ENCODE assay signal across 13 cellular contexts in the genomic region with DNA sequence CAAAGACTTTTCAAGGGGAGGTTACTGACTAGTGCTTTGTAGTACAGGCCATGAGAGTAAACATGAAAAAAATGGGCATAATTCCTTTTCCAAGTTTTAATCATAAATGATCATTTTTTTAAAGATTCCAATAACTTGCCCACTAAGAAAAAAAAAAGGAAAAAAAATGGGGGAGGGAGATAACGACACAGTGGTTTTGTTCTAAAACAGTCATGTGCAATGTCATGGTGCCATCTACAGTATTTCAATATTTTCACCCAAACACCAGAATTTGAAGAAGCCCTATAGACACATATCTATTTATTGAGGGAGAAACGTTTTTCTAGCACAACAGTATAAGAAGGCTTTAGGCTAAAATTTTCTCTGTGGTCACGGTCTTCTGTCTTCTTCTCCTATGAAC.
DNase-seq lines count a peak whose midpoint lies in the region; ATAC-seq and TF ChIP-seq lines count a peak whose summit lies in the region.
"Had no signal": no experiment of that assay in that cellular context is flagged by ENCODE, and none has a peak within 500 bp of the region (broad histone marks: within the 10 kb centered on the region; RNA-seq: fewer than 3 reads in every experiment).

No MANE protein-coding gene starts in this region.

- peak overlapping the region; percentile 63 for H2BK5ac ChIP-seq in IMR-90 (ENCODE audit: low read depth, low read length, poor library complexity, severe bottlenecking)

- H4K91ac ChIP-seq in IMR-90 (ENCODE audit: insufficient read depth, low read depth, low read length) = peak overlapping the region; percentile 85

- H3K9me1 ChIP-seq in IMR-90 (ENCODE audit: insufficient read depth, low read length) = peaks cover 6% of the 10 kb centered on the region

- in situ Hi-C loops in IMR-90 (cut with MboI; ENCODE audit: low sequenced_read_pairs) (loop anchor here (25.0 kb wide), 2 partner anchors 680 to 1180 kb away; no protein-coding TSS in a partner anchor), astrocyte of the spinal cord (cut with HindIII; ENCODE audit: low sequenced_read_pairs) (no loop called here)

- H4K8ac ChIP-seq in IMR-90 (ENCODE audit: low read depth in 2 of 2, low read length in 2 of 2) = peak overlapping the region; percentile 68 to 91

- H3K4me2 ChIP-seq in IMR-90 (ENCODE audit: low read depth, low read length) = no peak overlapping the region
- H3K4me2 ChIP-seq in hepatocyte = no peak overlapping the region
- H3K4me2 ChIP-seq: GM23338 had no signal

- peak overlapping the region; percentile 27; the same call in 1 of the 2 replicates for H3K56ac ChIP-seq in IMR-90 (ENCODE audit: extremely low read depth, insufficient read depth, low read length)

- peak overlapping the region; percentile 62; the same call in 1 of the 2 replicates for H3K4ac ChIP-seq in IMR-90 (ENCODE audit: low read depth, low read length)

- no peaks in the 10 kb centered on the region for H3K79me1 ChIP-seq in IMR-90 (ENCODE audit: low read depth in 1 of 2, low read length in 2 of 2)

- dilution Hi-C loops in IMR-90 (cut with HindIII; ENCODE audit: low sequenced_read_pairs, unreplicated experiment) = no loop called here

- peak; percentile 31; the same call in 1 of the 2 replicates for ATAC-seq in IMR-90 (ENCODE audit: low read depth)
- ATAC-seq in left lung = no peak
- no peak for ATAC-seq in GM19455 (IDR thresholded peaks at IDR 0.05; ENCODE audit: unreplicated experiment)
- ATAC-seq: GM23338, Right ventricle myocardium inferior had no signal

- no peaks in the 10 kb centered on the region for H3K36me3 ChIP-seq in IMR-90 (ENCODE audit: control insufficient read depth, insufficient read depth, low read length)
- no peaks in the 10 kb centered on the region for H3K36me3 ChIP-seq in hepatocyte (replicated peaks; ENCODE audit: insufficient read depth, low read depth)
- no peaks in the 10 kb centered on the region for H3K36me3 ChIP-seq in left lung

- DNase-seq in AG09309 (ENCODE audit: low read depth) = no peak
- DNase-seq in IMR-90 = peak; percentile 76
- DNase-seq in astrocyte of the spinal cord (ENCODE audit: low read depth, low spot score) = peak; percentile 65
- no peak for DNase-seq in hepatocyte (ENCODE audit: low spot score)
- no peak for DNase-seq in stimulated activated CD4-positive, alpha-beta T cell treated with anti-CD3 and anti-CD28 coated beads, Interleukin-2, amount 100 ng/mL, for 48 hours
- no peak for DNase-seq in left lung
- DNase-seq in activated naive CD4-positive, alpha-beta T cell treated with Interleukin-2 at 50 U/mL for 16 hours = no peak
- DNase-seq: activated CD4-positive, alpha-beta T cell treated with anti-CD3 and anti-CD28 coated beads, Interleukin-2, amount 50 U/mL, for 48 hours; naive B cell; NCI-H1930 had no signal

- H2AFZ ChIP-seq in IMR-90 (replicated peaks; ENCODE audit: low read length, poor library complexity) (no peak overlapping the region), hepatocyte (no peak overlapping the region)
- H2AFZ ChIP-seq: GM23338 had no signal

- H4K20me1 ChIP-seq in IMR-90 (ENCODE audit: insufficient read depth, low read length) = no peaks in the 10 kb centered on the region
- no peaks in the 10 kb centered on the region for H4K20me1 ChIP-seq in hepatocyte (ENCODE audit: insufficient read depth, poor library complexity, severe bottlenecking)

- H2AK9ac ChIP-seq in IMR-90 (replicated peaks; ENCODE audit: low read depth, low read length, poor library complexity) = no peak overlapping the region

- no peak overlapping the region for H3K4me3 ChIP-seq in AG09309 (ENCODE audit: control insufficient read depth, low read depth, low read length)
- no peak overlapping the region for H3K4me3 ChIP-seq in IMR-90 (ENCODE audit: insufficient read depth, low read depth, low read length)
- no peak overlapping the region for H3K4me3 ChIP-seq in astrocyte of the spinal cord (ENCODE audit: low read depth, low read length)
- H3K4me3 ChIP-seq in hepatocyte = no peak overlapping the region
- no peak overlapping the region for H3K4me3 ChIP-seq in left lung
- H3K4me3 ChIP-seq: GM23338 had no signal

- peak overlapping the region; percentile 67 for H3K18ac ChIP-seq in IMR-90 (ENCODE audit: low read depth, low read length)

- H2AK5ac ChIP-seq in IMR-90 (ENCODE audit: low read depth, low read length) = peak overlapping the region; percentile 93

- H3K23ac ChIP-seq in IMR-90 (ENCODE audit: low read depth, low read length) = no peak overlapping the region

- intact Hi-C loops in IMR-90 (cut with micrococcal nuclease) = loop anchor here (2.0 to 10.0 kb wide), 6 partner anchors 204 to 1778 kb away; a partner anchor contains a TSS
- intact Hi-C loops in left lung (cut with DNase I) = loop anchor here in 1 of 2 donors (10.0 kb wide), 2 partner anchors 1038 to 1888 kb away; no protein-coding TSS in a partner anchor

- TF ChIP-seq POLR2A in IMR-90 (IDR thresholded peaks at IDR 0.05; ENCODE audit: low read depth, low read length) = no peak

- H3K4me1 ChIP-seq in IMR-90 (ENCODE audit: control insufficient read depth, insufficient read depth, low read length) (peaks cover 9% of the 10 kb centered on the region), hepatocyte (ENCODE audit: insufficient read depth) (peaks cover 20% of the 10 kb centered on the region), left lung (peaks cover 0 to 12% of the 10 kb centered on the region in 2 donors)

- no peaks in the 10 kb centered on the region for H3K27me3 ChIP-seq in IMR-90 (ENCODE audit: control insufficient read depth, insufficient read depth, low read length)
- no peaks in the 10 kb centered on the region for H3K27me3 ChIP-seq in hepatocyte
- no peaks in the 10 kb centered on the region for H3K27me3 ChIP-seq in left lung

- peak; percentile 49 for TF ChIP-seq CTCF in AG09309 (IDR thresholded peaks at IDR 0.05; ENCODE audit: control insufficient read depth, insufficient read depth, low read depth, low read length, missing control alignments)
- TF ChIP-seq CTCF in IMR-90 (conservative IDR thresholded peaks at IDR 0.05; ENCODE audit: low read depth, low read length) = peak; percentile 75
- TF ChIP-seq CTCF in astrocyte of the spinal cord (IDR thresholded peaks at IDR 0.05; ENCODE audit: low read depth, low read length) = no peak
- TF ChIP-seq CTCF in hepatocyte (IDR thresholded peaks at IDR 0.05; ENCODE audit: poor library complexity) = peak; percentile 43
- TF ChIP-seq CTCF in left lung (IDR thresholded peaks at IDR 0.05) = no peak

- H2BK120ac ChIP-seq in IMR-90 (ENCODE audit: low read depth, low read length) = peak overlapping the region; percentile 91

- peak overlapping the region; percentile 56; the same call in 1 of the 2 replicates for H3K27ac ChIP-seq in IMR-90 (ENCODE audit: insufficient read depth, low read length)
- no peak overlapping the region for H3K27ac ChIP-seq in hepatocyte
- H3K27ac ChIP-seq in left lung = no peak overlapping the region

- H3K9ac ChIP-seq in IMR-90 (ENCODE audit: low read depth, low read length) = 0 out of 2 replicates have a peak overlapping the region, but pooled peaks have one; percentile 16

- peak overlapping the region; percentile 70 for H4K5ac ChIP-seq in IMR-90 (ENCODE audit: low read depth, low read length)

- peak overlapping the region; percentile 64; the same call in 1 of the 3 replicates for H2BK15ac ChIP-seq in IMR-90 (ENCODE audit: low read depth, low read length)

- peak overlapping the region; percentile 60; the same call in 1 of the 2 replicates for H3K14ac ChIP-seq in IMR-90 (replicated peaks; ENCODE audit: low read depth, low read length)

- H3K9me3 ChIP-seq in IMR-90 (ENCODE audit: control insufficient read depth, insufficient read depth, low read length) = no peaks in the 10 kb centered on the region
- H3K9me3 ChIP-seq in hepatocyte (ENCODE audit: low read depth) = no peaks in the 10 kb centered on the region
- H3K9me3 ChIP-seq in left lung = no peaks in the 10 kb centered on the region

- CTCF ChIA-PET in IMR-90 (lab: Yijun Ruan, JAX) = interaction anchor here (1.0 kb wide), 2 partner anchors 142 to 499 kb away, joined by 3 read pairs; no protein-coding TSS in a partner anchor

- no peaks in the 10 kb centered on the region for H3K9me2 ChIP-seq in hepatocyte (replicated peaks; ENCODE audit: insufficient read depth)

- no TSS peak for BruUV-seq in IMR-90 (replicated peaks; lab: Mats Ljungman, UMichigan)

- peak; percentile 89 for TF ChIP-seq RAD21 in IMR-90 (IDR thresholded peaks at IDR 0.05; ENCODE audit: low read length)

- H2BK20ac ChIP-seq in IMR-90 (ENCODE audit: low read depth, low read length) = peak overlapping the region; percentile 83

- POLR2A ChIA-PET in IMR-90 (lab: Charles Lee; ENCODE audit: unreplicated experiment) = interaction anchor here (0.5 kb wide), 1 partner anchor 1898 kb away, joined by 3 read pairs; no protein-coding TSS in a partner anchor

- H3K79me2 ChIP-seq in hepatocyte = no peaks in the 10 kb centered on the region

- no CpG with 5 or more reads among the region's 3 CpGs for WGBS in IMR-90 (ENCODE audit: extremely low coverage in 2 of 2, insufficient read length in 1 of 2), 2 experiments
- WGBS in hepatocyte (ENCODE audit: low lambda C conversion rate, missing lambda C conversion rate) = 73% methylated on average over 3 of the region's 3 CpGs

TF ChIP-seq in IMR-90, 13 proteins besides CTCF, POLR2A, EP300 and RAD21:
- peak; percentile 24; the same call in 1 of the 2 replicates for TF ChIP-seq MAFK (IDR thresholded peaks at IDR 0.05; ENCODE audit: low read depth, low read length)
- TF ChIP-seq, protein P1, sequence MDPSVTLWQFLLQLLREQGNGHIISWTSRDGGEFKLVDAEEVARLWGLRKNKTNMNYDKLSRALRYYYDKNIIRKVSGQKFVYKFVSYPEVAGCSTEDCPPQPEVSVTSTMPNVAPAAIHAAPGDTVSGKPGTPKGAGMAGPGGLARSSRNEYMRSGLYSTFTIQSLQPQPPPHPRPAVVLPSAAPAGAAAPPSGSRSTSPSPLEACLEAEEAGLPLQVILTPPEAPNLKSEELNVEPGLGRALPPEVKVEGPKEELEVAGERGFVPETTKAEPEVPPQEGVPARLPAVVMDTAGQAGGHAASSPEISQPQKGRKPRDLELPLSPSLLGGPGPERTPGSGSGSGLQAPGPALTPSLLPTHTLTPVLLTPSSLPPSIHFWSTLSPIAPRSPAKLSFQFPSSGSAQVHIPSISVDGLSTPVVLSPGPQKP (IDR thresholded peaks at IDR 0.05; ENCODE audit: borderline replicate concordance, low read depth, low read length) = no peak
- TF ChIP-seq NFE2L2 (IDR thresholded peaks at IDR 0.05; ENCODE audit: low read depth, low read length) = peak; percentile 66
- TF ChIP-seq, protein P2, sequence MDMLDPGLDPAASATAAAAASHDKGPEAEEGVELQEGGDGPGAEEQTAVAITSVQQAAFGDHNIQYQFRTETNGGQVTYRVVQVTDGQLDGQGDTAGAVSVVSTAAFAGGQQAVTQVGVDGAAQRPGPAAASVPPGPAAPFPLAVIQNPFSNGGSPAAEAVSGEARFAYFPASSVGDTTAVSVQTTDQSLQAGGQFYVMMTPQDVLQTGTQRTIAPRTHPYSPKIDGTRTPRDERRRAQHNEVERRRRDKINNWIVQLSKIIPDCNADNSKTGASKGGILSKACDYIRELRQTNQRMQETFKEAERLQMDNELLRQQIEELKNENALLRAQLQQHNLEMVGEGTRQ (IDR thresholded peaks at IDR 0.05; ENCODE audit: low read depth, low read length) = no peak
- TF ChIP-seq SMC3 (IDR thresholded peaks at IDR 0.05; ENCODE audit: low read depth, low read length) = peak; percentile 80

Comparison
In these comparisons a context has a peak if more than half of its experiments do, and no peak if none do; other contexts are left out.
1. DNase-seq: peak in IMR-90 (single experiment) and astrocyte of the spinal cord (single experiment); none in AG09309 (single experiment), hepatocyte (single experiment), stimulated activated CD4-positive, alpha-beta T cell treated with anti-CD3 and anti-CD28 coated beads, Interleukin-2, amount 100 ng/mL, for 48 hours (0 of 2), left lung (0 of 2) and activated naive CD4-positive, alpha-beta T cell treated with Interleukin-2 at 50 U/mL for 16 hours (single experiment).
2. CTCF ChIP-seq: peak in AG09309 (single experiment), IMR-90 (single experiment) and hepatocyte (single experiment); none in astrocyte of the spinal cord (single experiment) and left lung (0 of 2).